ENCODE assay signal across 16 cellular contexts in genomic region chr13:87234981-87235380, GRCh38.
DNase-seq lines count a peak whose midpoint lies in the region; ATAC-seq and TF ChIP-seq lines count a peak whose summit lies in the region.
"Had no signal": no experiment of that assay in that cellular context is flagged by ENCODE, and none has a peak within 500 bp of the region (broad histone marks: within the 10 kb centered on the region; RNA-seq: fewer than 3 reads in every experiment).

No MANE protein-coding gene starts in this region.

- H3K4me2 ChIP-seq in mammary epithelial cell (ENCODE audit: insufficient read depth, low read depth, low read length) = no peak overlapping the region

- no peak for TF ChIP-seq POLR2A in testis (IDR thresholded peaks at IDR 0.05)

- H2AFZ ChIP-seq in mammary epithelial cell (ENCODE audit: low read depth, low read length) = no peak overlapping the region

- CTCF ChIA-PET in mammary epithelial cell (lab: Charles Lee; ENCODE audit: low non-redundant PET) = interaction anchor here (0.7 kb wide), 1 partner anchor 1370 kb away, joined by 7 read pairs; no protein-coding TSS in a partner anchor

- BruUV-seq in mammary epithelial cell (replicated peaks; lab: Mats Ljungman, UMichigan) = no TSS peak

- intact Hi-C loops in mammary epithelial cell (cut with micrococcal nuclease) = no loop called here
- intact Hi-C loops in testis (cut with DNase I; ENCODE audit: low total_unique reads) = no loop called here

- H3K79me2 ChIP-seq in mammary epithelial cell (ENCODE audit: insufficient read depth, low read length) = no peaks in the 10 kb centered on the region

- no peak for ATAC-seq in GM21723 (IDR thresholded peaks at IDR 0.05; ENCODE audit: unreplicated experiment)
- ATAC-seq: heart right ventricle, left cardiac atrium, upper lobe of right lung had no signal

- H3K27ac ChIP-seq in mammary epithelial cell (ENCODE audit: insufficient read depth, low read depth, low read length) (no peak overlapping the region), testis (no peak overlapping the region)
- H3K27ac ChIP-seq: C4-2B, heart right ventricle, upper lobe of right lung had no signal

- dilution Hi-C loops in mammary epithelial cell (cut with HindIII; ENCODE audit: low sequenced_read_pairs) = no loop called here

- WGBS in mammary epithelial cell (ENCODE audit: low coverage, missing lambda C conversion rate) = 0% methylated on average over 2 of the region's 2 CpGs
- WGBS in testis, 2 donors = 75 to 100% methylated on average over 2 of the region's 2 CpGs

- H3K4me1 ChIP-seq in mammary epithelial cell (ENCODE audit: insufficient read depth, low read length) (no peaks in the 10 kb centered on the region), testis (no peaks in the 10 kb centered on the region)
- H3K4me1 ChIP-seq: heart right ventricle, upper lobe of right lung had no signal

- H3K9ac ChIP-seq in mammary epithelial cell (ENCODE audit: insufficient read depth, low read length) = no peak overlapping the region

- H4K20me1 ChIP-seq in mammary epithelial cell (ENCODE audit: insufficient read depth, low read length) = no peaks in the 10 kb centered on the region

- H3K27me3 ChIP-seq in mammary epithelial cell (ENCODE audit: insufficient read depth, low read length) (peaks cover 7% of the 10 kb centered on the region), testis (no peaks in the 10 kb centered on the region)
- H3K27me3 ChIP-seq: heart right ventricle, upper lobe of right lung had no signal

- H3K9me3 ChIP-seq in mammary epithelial cell (replicated peaks; ENCODE audit: insufficient read depth, low read length) (no peaks in the 10 kb centered on the region), testis (no peaks in the 10 kb centered on the region)

- in situ Hi-C loops in mammary epithelial cell (cut with MboI; ENCODE audit: low sequenced_read_pairs in 2 of 2) = no loop called here

- H3K4me3 ChIP-seq in mammary epithelial cell (replicated peaks in 1 of 3; ENCODE audit: insufficient read depth in 1 of 3, low read depth in 2 of 3, low read length in 3 of 3) (no peak overlapping the region), skeletal muscle cell (ENCODE audit: low read depth, low read length) (no peak overlapping the region), testis (no peak overlapping the region)
- H3K4me3 ChIP-seq: heart right ventricle, upper lobe of right lung had no signal

- no peaks in the 10 kb centered on the region for H3K36me3 ChIP-seq in mammary epithelial cell (ENCODE audit: insufficient read depth, low read length)
- no peaks in the 10 kb centered on the region for H3K36me3 ChIP-seq in testis (ENCODE audit: low read depth, missing control alignments)
- H3K36me3 ChIP-seq: heart right ventricle, upper lobe of right lung had no signal

- peak; percentile 88 for DNase-seq in HT1080 (ENCODE audit: low read depth)
- peak; percentile 96 for DNase-seq in OCI-M1 (lab: John Stamatoyannopoulos, UW)
- DNase-seq in mammary epithelial cell = peak; percentile 40
- DNase-seq in skeletal muscle cell (ENCODE audit: low read depth) = peak; percentile 83
- DNase-seq in testis = no peak
- no peak for DNase-seq in GOT3 (lab: John Stamatoyannopoulos, UW)
- DNase-seq: endodermal cell; heart right ventricle; left cardiac atrium; NCI-H2081 treated with DMSO at 0.1 percent for 48 hours; NCI-H774; stimulated activated CD4-positive, alpha-beta T cell treated with anti-CD3 and anti-CD28 coated beads, Interleukin-2, amount 100 ng/mL, for 24 hours; stimulated activated CD8-positive, alpha-beta memory T cell treated with anti-CD3 and anti-CD28 coated beads, Interleukin-4, amount 100 ng/mL, for 48 hours; upper lobe of right lung had no signal

- TF ChIP-seq CTCF in mammary epithelial cell (conservative IDR thresholded peaks at IDR 0.05 in 1 of 2, IDR thresholded peaks at IDR 0.05 in 1 of 2; ENCODE audit: extremely low read depth in 1 of 2, insufficient read depth in 1 of 2, low read depth in 1 of 2, low read length in 2 of 2) = no peak
- no peak for TF ChIP-seq CTCF in testis (IDR thresholded peaks at IDR 0.05)

Comparison
In these comparisons a context has a peak if more than half of its experiments do, and no peak if none do; other contexts are left out.
1. DNase-seq: peak in HT1080 (single experiment), OCI-M1 (single experiment), mammary epithelial cell (single experiment) and skeletal muscle cell (single experiment); none in testis (single experiment) and GOT3 (single experiment).